Comparison of ENCODE assay signal across 8 cellular contexts in genomic region chr19:47610546-47610894, GRCh38. TPM values are rescaled to one million over a fixed set of nuclear protein-coding genes. Genes with fewer than 3 reads are reported as not detected.
DNase-seq lines count a peak whose midpoint lies in the region; ATAC-seq and TF ChIP-seq lines count a peak whose summit lies in the region.

No MANE protein-coding gene starts in this region.

- H3K36me3 ChIP-seq in sigmoid colon, result no peaks in the 10 kb centered on the region

- H3K27ac Mint-ChIP-seq in T-helper 17 cell, result peak overlapping the region; percentile 78

- TF ChIP-seq POLR2A in sigmoid colon (IDR thresholded peaks at IDR 0.05), result no peak

- H3K27me3 Mint-ChIP-seq in T-helper 17 cell, result no peaks in the 10 kb centered on the region

- intact Hi-C loops in sigmoid colon (cut with DNase I), result no loop called here

- no peaks in the 10 kb centered on the region for H3K36me3 Mint-ChIP-seq in T-helper 17 cell (ENCODE audit: low read depth)

- H3K27me3 ChIP-seq in sigmoid colon, result no peaks in the 10 kb centered on the region

- peak overlapping the region; percentile 93 for H3K4me3 Mint-ChIP-seq in T-helper 17 cell

- TF ChIP-seq EP300 in sigmoid colon (IDR thresholded peaks at IDR 0.05), result no peak

- H3K9me3 ChIP-seq in T-helper 17 cell (ENCODE audit: control insufficient read depth, low read length, poor library complexity, severe bottlenecking), result no peaks in the 10 kb centered on the region
- no peaks in the 10 kb centered on the region for H3K9me3 ChIP-seq in sigmoid colon

- H3K4me3 ChIP-seq in GM12864 (ENCODE audit: low read depth, low read length) (peak overlapping the region; percentile 83), fibroblast of pulmonary artery (replicated peaks; ENCODE audit: low read depth, low read length) (peak overlapping the region; percentile 88), sigmoid colon (peak overlapping the region; percentile 70 to 98 (median 86))

- DNase-seq in GM12864 (ENCODE audit: low read depth) (no peak), T-helper 17 cell (no peak), fibroblast of pulmonary artery (ENCODE audit: low read depth) (no peak), sigmoid colon (no peak), NCI-H226 (no peak), activated gamma-delta T cell treated with Interleukin-2 at 50 U/mL for 16 hours (no peak), NCI-H187 treated with DMSO at 0.1 percent for 48 hours (lab: John Stamatoyannopoulos, UW) (no peak)
- no peak for DNase-seq in stimulated activated CD4-positive, alpha-beta T cell treated with anti-CD3 and anti-CD28 coated beads, Interleukin-12 subunit alpha, Interleukin-12 subunit beta, amount 100 ng/mL, for 4 hours

- peak overlapping the region; percentile 95 to 98 (median 98) for H3K27ac ChIP-seq in sigmoid colon

- no peak for TF ChIP-seq CTCF in GM12864 (IDR thresholded peaks at IDR 0.05; ENCODE audit: low read depth, low read length, missing control alignments)
- TF ChIP-seq CTCF in fibroblast of pulmonary artery (IDR thresholded peaks at IDR 0.05; ENCODE audit: low read length, missing control alignments), result no peak
- no peak for TF ChIP-seq CTCF in sigmoid colon (IDR thresholded peaks at IDR 0.05)

- no peak for ATAC-seq in T-helper 17 cell

- peaks cover 0 to 57% (median 49%) of the 10 kb centered on the region in 4 donors for H3K4me1 ChIP-seq in sigmoid colon

- 1 to 3% methylated on average over 2 of the region's 2 CpGs for WGBS in sigmoid colon, 2 donors

- peaks cover 29% of the 10 kb centered on the region for H3K4me1 Mint-ChIP-seq in T-helper 17 cell

RNA-seq across cellular contexts. Expression of gene BICRA, which starts 1.6 kb away (rescaled TPM):
- total RNA-seq in T-helper 17 cell (10 to 100 TPM; 32.1 to 34.8 TPM), sigmoid colon (10 to 100 TPM in 3 of 4 donors, 1 to 10 TPM in 1; 2.9 to 21.6 (median 11.2) TPM)
- 10 to 100 TPM in 1 of 3 donors, 1 to 10 TPM in 2; 1.8 to 12.7 (median 2.5) TPM for polyA plus RNA-seq in sigmoid colon

RNA-seq across cellular contexts. Expression of gene ZNF541, which starts 37.6 kb away (rescaled TPM):
- total RNA-seq in T-helper 17 cell, result under 1 TPM; 0.65 to 0.99 TPM
- 1 to 10 TPM in 3 of 4 donors, not detected in 1; 1.1 to 1.7 (median 1.5) TPM for total RNA-seq in sigmoid colon
- under 1 TPM in 1 of 3 donors, not detected in 2; 0.22 TPM for polyA plus RNA-seq in sigmoid colon
